Comparison of ENCODE assay signal across 17 cellular contexts in genomic region chr13:97267418-97268059, GRCh38. TPM values are rescaled to one million over a fixed set of nuclear protein-coding genes. Genes with fewer than 3 reads are reported as not detected.
DNase-seq lines count a peak whose midpoint lies in the region; ATAC-seq and TF ChIP-seq lines count a peak whose summit lies in the region.
"Had no signal": no experiment of that assay in that cellular context is flagged by ENCODE, and none has a peak within 500 bp of the region (broad histone marks: within the 10 kb centered on the region; RNA-seq: fewer than 3 reads in every experiment).

No MANE protein-coding gene starts in this region.

- H3K36me3 Mint-ChIP-seq in nephron (ENCODE audit: low read depth), result peaks cover 15% of the 10 kb centered on the region

- no peaks in the 10 kb centered on the region for H3K9me3 Mint-ChIP-seq in nephron
- H3K9me3 Mint-ChIP-seq in stimulated activated naive CD8-positive, alpha-beta T cell treated with anti-CD3 and anti-CD28 coated beads, Interleukin-15, amount 100 ng/mL, for 72 hours, result no peaks in the 10 kb centered on the region

- no peaks in the 10 kb centered on the region for H3K27me3 ChIP-seq in BLaER1 treated with 17β-estradiol and CSF1 and Interleukin-3, amounts not matched to agents 10 nM and 100 nM
- H3K27me3 ChIP-seq in foreskin keratinocyte, result no peaks in the 10 kb centered on the region
- H3K27me3 ChIP-seq: ascending aorta, neutrophil had no signal

- 0 out of 22 replicates have a peak, but pooled peaks cover 0 to 9% (median 0%) of the 10 kb centered on the region in 11 experiments for H3K9me3 ChIP-seq in BLaER1 treated with 17β-estradiol and CSF1 and Interleukin-3, amounts not matched to agents 10 nM and 100 nM (replicated peaks in 1 of 11)
- H3K9me3 ChIP-seq: ascending aorta, neutrophil had no signal

- H3K9ac ChIP-seq in BLaER1 treated with 17β-estradiol and CSF1 and Interleukin-3, amounts not matched to agents 10 nM and 100 nM, result no peak overlapping the region

- DNase-seq in NCI-H345 (lab: John Stamatoyannopoulos, UW) (peak; percentile 1), foreskin keratinocyte (no peak), hepatic stellate cell (ENCODE audit: low spot score) (no peak), activated gamma-delta T cell (lab: John Stamatoyannopoulos, UW) (no peak)
- no peak for DNase-seq in stimulated activated CD4-positive, alpha-beta T cell treated with anti-CD3 and anti-CD28 coated beads, Interleukin-1b, Interleukin-23, amount 100 ng/mL, for 48 hours
- DNase-seq in stimulated activated naive CD8-positive, alpha-beta T cell treated with anti-CD3 and anti-CD28 coated beads, Interleukin-15, amount 100 ng/mL, for 72 hours, result no peak
- DNase-seq: activated CD4-positive, CD25-positive, alpha-beta regulatory T cell treated with anti-CD3 and anti-CD28 coated beads, Interleukin-2, amount 50 U/mL, for 72 hours; activated CD8-positive, alpha-beta memory T cell treated with anti-CD3 and anti-CD28 coated beads, Interleukin-2, amount 10 ng/mL, durations not matched to agents 7 days and 5 days; DMS 273 treated with DMSO at 0.1 percent for 48 hours; NCI-H1092 treated with DMSO at 0.1 percent for 48 hours; SHP77; stimulated activated naive CD8-positive, alpha-beta T cell treated with anti-CD3 and anti-CD28 coated beads, Interleukin-15, Interleukin-2, amounts not matched to agents 100 U/mL and 50 U/mL, for 24 hours had no signal

- H3K4me3 Mint-ChIP-seq in nephron, result no peak overlapping the region
- H3K4me3 Mint-ChIP-seq in stimulated activated naive CD8-positive, alpha-beta T cell treated with anti-CD3 and anti-CD28 coated beads, Interleukin-15, amount 100 ng/mL, for 72 hours, result no peak overlapping the region
- H3K4me3 Mint-ChIP-seq: activated CD8-positive, alpha-beta memory T cell treated with anti-CD3 and anti-CD28 coated beads, Interleukin-2, amount 10 ng/mL, durations not matched to agents 7 days and 5 days had no signal

- no peak overlapping the region for H3K4me3 ChIP-seq in BLaER1 treated with 17β-estradiol and CSF1 and Interleukin-3, amounts not matched to agents 10 nM and 100 nM
- H3K4me3 ChIP-seq: ascending aorta, K562 had no signal

- H3K4me1 Mint-ChIP-seq in nephron, result peaks cover 36% of the 10 kb centered on the region
- H3K4me1 Mint-ChIP-seq in stimulated activated naive CD8-positive, alpha-beta T cell treated with anti-CD3 and anti-CD28 coated beads, Interleukin-15, amount 100 ng/mL, for 72 hours, result peaks cover 33% of the 10 kb centered on the region

- peaks cover 0 to 20% (median 9%) of the 10 kb centered on the region in 10 experiments; a peak in 11 of 20 replicates for H3K4me1 ChIP-seq in BLaER1 treated with 17β-estradiol and CSF1 and Interleukin-3, amounts not matched to agents 10 nM and 100 nM
- H3K4me1 ChIP-seq in foreskin keratinocyte, result peaks cover 39% of the 10 kb centered on the region

- H3K4me2 ChIP-seq in BLaER1 treated with 17β-estradiol and CSF1 and Interleukin-3, amounts not matched to agents 10 nM and 100 nM, result peak overlapping the region in 7 of 11 experiments; percentile 3 to 51 (median 41); a peak in 9 of 22 replicates

- H3K27ac ChIP-seq in BLaER1 treated with 17β-estradiol and CSF1 and Interleukin-3, amounts not matched to agents 10 nM and 100 nM, result no peak overlapping the region
- H3K27ac ChIP-seq in foreskin keratinocyte, result no peak overlapping the region
- H3K27ac ChIP-seq: neutrophil had no signal

- H3K27ac Mint-ChIP-seq in nephron, result peak overlapping the region; percentile 73 to 85 (median 84)
- no peak overlapping the region for H3K27ac Mint-ChIP-seq in stimulated activated naive CD8-positive, alpha-beta T cell treated with anti-CD3 and anti-CD28 coated beads, Interleukin-15, amount 100 ng/mL, for 72 hours
- H3K27ac Mint-ChIP-seq: activated CD8-positive, alpha-beta memory T cell treated with anti-CD3 and anti-CD28 coated beads, Interleukin-2, amount 10 ng/mL, durations not matched to agents 7 days and 5 days had no signal

- peaks cover 0 to 41% (median 4%) of the 10 kb centered on the region in 11 experiments; a peak in 11 of 22 replicates for H3K36me3 ChIP-seq in BLaER1 treated with 17β-estradiol and CSF1 and Interleukin-3, amounts not matched to agents 10 nM and 100 nM
- H3K36me3 ChIP-seq: ascending aorta, neutrophil had no signal

- H3K27me3 Mint-ChIP-seq in nephron (ENCODE audit: low read depth), result no peaks in the 10 kb centered on the region
- H3K27me3 Mint-ChIP-seq in stimulated activated naive CD8-positive, alpha-beta T cell treated with anti-CD3 and anti-CD28 coated beads, Interleukin-15, amount 100 ng/mL, for 72 hours, result no peaks in the 10 kb centered on the region
- H3K27me3 Mint-ChIP-seq: activated CD8-positive, alpha-beta memory T cell treated with anti-CD3 and anti-CD28 coated beads, Interleukin-2, amount 10 ng/mL, durations not matched to agents 7 days and 5 days had no signal

- TF ChIP-seq CTCF in foreskin keratinocyte (conservative IDR thresholded peaks at IDR 0.05) (no peak), nephron (IDR thresholded peaks at IDR 0.05; ENCODE audit: unreplicated experiment in 3 of 3) (no peak)

- peak; percentile 60 for ATAC-seq in foreskin keratinocyte
- no peak for ATAC-seq in stimulated activated naive CD8-positive, alpha-beta T cell treated with anti-CD3 and anti-CD28 coated beads, Interleukin-15, amount 100 ng/mL, for 72 hours
- ATAC-seq: activated CD8-positive, alpha-beta memory T cell treated with anti-CD3 and anti-CD28 coated beads, Interleukin-2, amount 10 ng/mL, durations not matched to agents 7 days and 5 days; K562; stimulated activated naive CD8-positive, alpha-beta T cell treated with anti-CD3 and anti-CD28 coated beads, Interleukin-15, Interleukin-2, amounts not matched to agents 100 U/mL and 50 U/mL, for 24 hours had no signal

- H4K20me1 ChIP-seq in BLaER1 treated with 17β-estradiol and CSF1 and Interleukin-3, amounts not matched to agents 10 nM and 100 nM, result peaks cover 0 to 94% (median 9%) of the 10 kb centered on the region in 11 experiments; a peak in 9 of 22 replicates

RNA-seq across cellular contexts. Expression of gene MBNL2, which starts 45.4 kb away (rescaled TPM):
- 27.3 and 33.1 TPM in 2 replicates for total RNA-seq in foreskin keratinocyte
- polyA plus RNA-seq in foreskin keratinocyte, result 5.0 and 5.2 TPM in 2 replicates

Comparison
In these comparisons a context has a peak if more than half of its experiments do, and no peak if none do; other contexts are left out.
1. H3K27ac Mint-ChIP-seq: peak in nephron (3 of 3); none in stimulated activated naive CD8-positive, alpha-beta T cell treated with anti-CD3 and anti-CD28 coated beads, Interleukin-15, amount 100 ng/mL, for 72 hours (0 of 2).